In genomic region chr21:45874716-45875415, GRCh38 we compare ENCODE assay signal across 11 cellular contexts.
DNase-seq lines count a peak whose midpoint lies in the region; ATAC-seq and TF ChIP-seq lines count a peak whose summit lies in the region.
"Had no signal": no experiment of that assay in that cellular context is flagged by ENCODE, and none has a peak within 500 bp of the region (broad histone marks: within the 10 kb centered on the region; RNA-seq: fewer than 3 reads in every experiment).

No MANE protein-coding gene starts in this region.

- H3K4me1 ChIP-seq in transverse colon: peaks cover 0 to 5% (median 0%) of the 10 kb centered on the region in 4 donors

- ATAC-seq in GM18858 (IDR thresholded peaks at IDR 0.05; ENCODE audit: unreplicated experiment): no peak
- ATAC-seq in HG03045 (IDR thresholded peaks at IDR 0.05; ENCODE audit: unreplicated experiment): no peak
- ATAC-seq: CD8-positive, alpha-beta T cell had no signal

- no peak overlapping the region for H3K4me3 ChIP-seq in transverse colon

- no peaks in the 10 kb centered on the region for H3K9me3 ChIP-seq in transverse colon

- in situ Hi-C loops in transverse colon (cut with MboI; ENCODE audit: low pct_ligation_motif_present in 1 of 4, low pct_unique_long_range_greater_than_20kb in 1 of 4, low sequenced_read_pairs in 3 of 4): no loop called here

- TF ChIP-seq CTCF in transverse colon (IDR thresholded peaks at IDR 0.05): no peak

- WGBS in transverse colon (ENCODE audit: low coverage in 1 of 2), 2 donors: 73% methylated on average over 26 of the region's 33 CpGs; no CpG with 5 or more reads in 1 of the 2 donors

- no peak for TF ChIP-seq POLR2A in transverse colon (IDR thresholded peaks at IDR 0.05)

- H3K27me3 ChIP-seq in transverse colon: no peaks in the 10 kb centered on the region

- intact Hi-C loops in transverse colon (cut with DNase I; ENCODE audit: low total_unique reads): no loop called here

- TF ChIP-seq EP300 in transverse colon (IDR thresholded peaks at IDR 0.05; ENCODE audit: low read depth): no peak

- no peaks in the 10 kb centered on the region for H3K36me3 ChIP-seq in transverse colon

- peak; percentile 60 for DNase-seq in activated effector memory CD4-positive, alpha-beta T cell treated with anti-CD3 and anti-CD28 coated beads, Interleukin-2, amount 50 U/mL, for 16 hours
- no peak for DNase-seq in activated effector memory CD4-positive, alpha-beta T cell treated with Interleukin-2 at 50 U/mL for 16 hours
- peak; percentile 98 for DNase-seq in amniotic epithelial cell (ENCODE audit: low read depth)
- DNase-seq in kidney tubule cell (ENCODE audit: low spot score): peak; percentile 76
- peak; percentile 57 for DNase-seq in transverse colon
- no peak for DNase-seq in NCI-H1436 (lab: John Stamatoyannopoulos, UW)
- DNase-seq: CD8-positive, alpha-beta T cell; hippocampal formation; NCI-H345 had no signal

- H3K27ac ChIP-seq in transverse colon: peak overlapping the region; percentile 51 to 61 (median 53)

Comparison
In these comparisons a context has a peak if more than half of its experiments do, and no peak if none do; other contexts are left out.
1. DNase-seq: peak in activated effector memory CD4-positive, alpha-beta T cell treated with anti-CD3 and anti-CD28 coated beads, Interleukin-2, amount 50 U/mL, for 16 hours (single experiment), amniotic epithelial cell (single experiment), kidney tubule cell (single experiment) and transverse colon (single experiment); none in activated effector memory CD4-positive, alpha-beta T cell treated with Interleukin-2 at 50 U/mL for 16 hours (single experiment) and NCI-H1436 (single experiment).